ENCODE assay signal across 17 cellular contexts in genomic region chr1:18631496-18632217, GRCh38. TPM values are rescaled to one million over a fixed set of nuclear protein-coding genes. Genes with fewer than 3 reads are reported as not detected.
A peak's percentile ranks its signal among the peaks of the same experiment; 100 is the strongest.
DNase-seq lines count a peak whose midpoint lies in the region; ATAC-seq, FAIRE-seq and TF ChIP-seq lines count a peak whose summit lies in the region.
"Had no signal": no experiment of that assay in that cellular context is flagged by ENCODE, and none has a peak within 500 bp of the region (broad histone marks: within the 10 kb centered on the region; RNA-seq: fewer than 3 reads in every experiment).

No MANE protein-coding gene starts in this region.

- no peak for TF ChIP-seq POLR2A in H1 (IDR thresholded peaks at IDR 0.05; ENCODE audit: control extremely low read depth in 1 of 2, low read depth in 2 of 2, low read length in 2 of 2)

- peaks cover 47 to 80% of the 10 kb centered on the region in 2 experiments for H3K4me1 Mint-ChIP-seq in H9

- H3T11ph ChIP-seq in H9 (ENCODE audit: low read length), result no peak overlapping the region

- no peaks in the 10 kb centered on the region for H3K79me2 ChIP-seq in H9 (ENCODE audit: insufficient read depth, low read length)
- H3K79me2 ChIP-seq in H1 (ENCODE audit: control insufficient read depth in 1 of 2, insufficient read depth in 2 of 2, low read length in 2 of 2), result no peaks in the 10 kb centered on the region

- TF ChIP-seq CTCF in A673 (conservative IDR thresholded peaks at IDR 0.05; ENCODE audit: low read depth, low read length) (no peak), H9 (conservative IDR thresholded peaks at IDR 0.05) (no peak), H1 (IDR thresholded peaks at IDR 0.05; ENCODE audit: control extremely low read depth in 1 of 3, insufficient read depth in 1 of 3, low read depth in 1 of 3, low read length in 3 of 3) (no peak)

- WGBS in H9 (ENCODE audit: extremely low coverage, insufficient read length, low lambda C conversion rate), result no CpG with 5 or more reads among the region's 53 CpGs
- WGBS in H1 (ENCODE audit: extremely low coverage in 1 of 2, insufficient coverage in 1 of 2, insufficient read length in 1 of 2, insufficient replicate concordance in 2 of 2, low coverage in 1 of 2, low lambda C conversion rate in 2 of 2, missing lambda C conversion rate in 1 of 2), 2 experiments, result 2% methylated on average over 28 of the region's 53 CpGs; no CpG with 5 or more reads in 1 of the 2 experiments

- no peak overlapping the region for H2AK5ac ChIP-seq in H9 (ENCODE audit: insufficient read length, low read length)
- H2AK5ac ChIP-seq in H1 (ENCODE audit: low read depth, low read length), result no peak overlapping the region

- H3K4ac ChIP-seq in H9 (ENCODE audit: low read depth, low read length), result no peak overlapping the region
- no peak overlapping the region for H3K4ac ChIP-seq in H1 (replicated peaks; ENCODE audit: insufficient read length, low read depth, low read length)

- intact Hi-C loops in A673 (cut with micrococcal nuclease; ENCODE audit: unreplicated experiment), result no loop called here

- H3K27me3 ChIP-seq in A673 (replicated peaks; ENCODE audit: insufficient read depth, low read depth, low read length, poor library complexity), result peaks cover 37% of the 10 kb centered on the region
- peaks cover 84% of the 10 kb centered on the region for H3K27me3 ChIP-seq in H9 (ENCODE audit: insufficient read depth, low read length)
- peaks cover 80 to 96% (median 91%) of the 10 kb centered on the region in 4 experiments for H3K27me3 ChIP-seq in H1 (replicated peaks in 1 of 4; ENCODE audit: control insufficient read depth in 3 of 4, extremely low read depth in 1 of 4, insufficient read depth in 3 of 4, low read length in 3 of 4)
- peaks cover 90% of the 10 kb centered on the region for H3K27me3 ChIP-seq in neuron (ENCODE audit: insufficient read depth, low read length)

- H4K91ac ChIP-seq in H9 (ENCODE audit: insufficient read length, low read depth, low read length) (no peak overlapping the region), H1 (replicated peaks; ENCODE audit: insufficient read length, low read length) (no peak overlapping the region)

- H3K4me1 ChIP-seq in A673 (ENCODE audit: insufficient read depth, low read length, poor library complexity, severe bottlenecking), result peaks cover 11% of the 10 kb centered on the region
- H3K4me1 ChIP-seq in H9 (ENCODE audit: insufficient read depth, low read length), result peaks cover 5% of the 10 kb centered on the region
- peaks cover 12 to 50% (median 31%) of the 10 kb centered on the region in 4 experiments for H3K4me1 ChIP-seq in H1 (replicated peaks in 1 of 4; ENCODE audit: control insufficient read depth in 3 of 4, insufficient read depth in 4 of 4, low read length in 3 of 4)
- H3K4me1 ChIP-seq in neuron (ENCODE audit: insufficient read depth, low read length), result peaks cover 2% of the 10 kb centered on the region

- H3K4me3 Mint-ChIP-seq in H9, result peak overlapping the region; percentile 51 to 89

- no peak overlapping the region for H2BK5ac ChIP-seq in H9 (ENCODE audit: insufficient read length, low read length)
- no peak overlapping the region for H2BK5ac ChIP-seq in H1 (ENCODE audit: low read depth, low read length)

- H3K56ac ChIP-seq in H9 (ENCODE audit: insufficient read length, low read depth, low read length) (no peak overlapping the region), H1 (replicated peaks; ENCODE audit: insufficient read length, low read depth, low read length) (no peak overlapping the region)

- H4K20me1 ChIP-seq in H9 (ENCODE audit: control insufficient read depth, insufficient read depth, insufficient read length) (peaks cover 3% of the 10 kb centered on the region), H1 (replicated peaks in 1 of 2; ENCODE audit: control insufficient read depth in 1 of 2, insufficient read depth in 2 of 2, low read length in 2 of 2) (peaks cover 16 to 29% of the 10 kb centered on the region in 2 experiments)

- CTCF ChIA-PET in A673 (lab: Charles Lee) (no interaction called here), H1 (lab: Charles Lee; ENCODE audit: partially characterized antibody) (interaction anchor here (0.6 to 4.8 kb wide), 7 partner anchors 10 to 153 kb away, joined by 3 to 24 read pairs (median 3); no protein-coding TSS in a partner anchor)

- H3K79me1 ChIP-seq in H9 (ENCODE audit: insufficient read depth, low read depth, low read length, poor library complexity, severe bottlenecking), result no peaks in the 10 kb centered on the region
- H3K79me1 ChIP-seq in H1 (ENCODE audit: low read depth, low read length), result no peaks in the 10 kb centered on the region

- peak overlapping the region; percentile 77 for H3K27ac ChIP-seq in A673 (ENCODE audit: low read depth, low read length, poor library complexity, severe bottlenecking)
- no peak overlapping the region for H3K27ac ChIP-seq in H9 (ENCODE audit: insufficient read length, low read depth, low read length)
- H3K27ac ChIP-seq in H1 (ENCODE audit: low read depth, low read length), result no peak overlapping the region
- H3K27ac ChIP-seq: C4-2B had no signal

- TSS peak; percentile 69 for BruUV-seq in A673 (replicated peaks; lab: Mats Ljungman, UMichigan)

- H3K9me3 ChIP-seq in A673 (ENCODE audit: low read depth, low read length, poor library complexity, severe bottlenecking) (no peaks in the 10 kb centered on the region), H9 (ENCODE audit: control insufficient read depth, low read depth, low read length) (no peaks in the 10 kb centered on the region), H1 (ENCODE audit: insufficient read depth in 2 of 2, low read depth in 1 of 2, low read length in 1 of 2) (no peaks in the 10 kb centered on the region), neuron (ENCODE audit: low read length) (peaks cover 5% of the 10 kb centered on the region)

- ATAC-seq in HG02759 (IDR thresholded peaks at IDR 0.05; ENCODE audit: unreplicated experiment), result no peak
- no peak for ATAC-seq in HG03439 (IDR thresholded peaks at IDR 0.05; ENCODE audit: unreplicated experiment)
- no peak for ATAC-seq in HG03045 (IDR thresholded peaks at IDR 0.05; ENCODE audit: unreplicated experiment)
- ATAC-seq: left lobe of liver had no signal

- H2BK15ac ChIP-seq in H9 (ENCODE audit: low read depth, low read length), result no peak overlapping the region
- H2BK15ac ChIP-seq in H1 (ENCODE audit: low read length), result 0 out of 2 replicates have a peak overlapping the region, but pooled peaks have one; percentile 46

- H2BK120ac ChIP-seq in H9 (ENCODE audit: low read depth, low read length, poor library complexity, severe bottlenecking) (no peak overlapping the region), H1 (replicated peaks; ENCODE audit: low read depth, low read length) (no peak overlapping the region)

- no peaks in the 10 kb centered on the region; a peak in 1 of 7 replicates for H3K36me3 Mint-ChIP-seq in H9 (ENCODE audit: insufficient read depth in 1 of 3, low read depth in 3 of 3)

- no peak for TF ChIP-seq EP300 in H1 (IDR thresholded peaks at IDR 0.05; ENCODE audit: borderline replicate concordance in 1 of 2, low read depth in 2 of 2, low read length in 2 of 2)

- H4K8ac ChIP-seq in H9 (replicated peaks; ENCODE audit: insufficient read length, low read depth, low read length) (no peak overlapping the region), H1 (ENCODE audit: extremely low read depth, insufficient read depth, low read length) (no peak overlapping the region)

- no peak for DNase-seq in A673 (ENCODE audit: low spot score)
- no peak for DNase-seq in H9
- DNase-seq in H1 (ENCODE audit: low read depth in 1 of 2, low spot score in 2 of 2), result peak in 1 of 2 experiments; percentile 83
- no peak for DNase-seq in inferior parietal cortex (ENCODE audit: extremely low spot score)
- DNase-seq: anterior cingulate cortex; effector CD4-positive, alpha-beta T cell; foreskin melanocyte; GF-D8; NCI-H1417 treated with DMSO at 0.1 percent for 48 hours; occipital lobe had no signal

- H3K27ac Mint-ChIP-seq in H9, result peak overlapping the region in 1 of 3 experiments; percentile 72; a peak in 1 of 7 replicates

- peaks cover 3 to 7% of the 10 kb centered on the region in 2 experiments; a peak in 3 of 5 replicates for H3K9me3 Mint-ChIP-seq in H9

- no peak overlapping the region for H2BK12ac ChIP-seq in H9 (ENCODE audit: insufficient read length, low read depth, low read length)
- 0 out of 2 replicates have a peak overlapping the region, but pooled peaks have one; percentile 50 for H2BK12ac ChIP-seq in H1 (ENCODE audit: low read depth, low read length)

- H2AFZ ChIP-seq in H9 (ENCODE audit: low read length) (no peak overlapping the region), H1 (ENCODE audit: low read length) (no peak overlapping the region), neuron (ENCODE audit: low read depth, low read length) (no peak overlapping the region)

- peaks cover 15% of the 10 kb centered on the region for H3K23me2 ChIP-seq in H9 (ENCODE audit: insufficient read length, low read depth, low read length, poor library complexity, severe bottlenecking)
- H3K23me2 ChIP-seq in H1 (ENCODE audit: low read depth, low read length), result peaks cover 20% of the 10 kb centered on the region; the same call in 1 of the 2 replicates

- H3K4me3 ChIP-seq in A673 (ENCODE audit: low read depth, low read length, poor library complexity, severe bottlenecking) (peak overlapping the region; percentile 56), H1 (ENCODE audit: extremely low read depth in 1 of 4, insufficient read depth in 2 of 4, low read depth in 3 of 4, low read length in 4 of 4) (peak overlapping the region; percentile 47 to 61 (median 53); a peak in 7 of 8 replicates), neuron (ENCODE audit: low read length) (peak overlapping the region; percentile 41)

- H3K18ac ChIP-seq in H9 (ENCODE audit: insufficient read length, low read depth, low read length) (no peak overlapping the region), H1 (ENCODE audit: extremely low read depth, low read length) (no peak overlapping the region; the same call in 1 of the 2 replicates)

- H3K23ac ChIP-seq in H9 (ENCODE audit: insufficient read length, low read depth, low read length), result no peak overlapping the region
- H3K23ac ChIP-seq in H1 (ENCODE audit: insufficient read length), result no peak overlapping the region

- H3K9ac ChIP-seq in H9 (ENCODE audit: extremely low read depth, insufficient read length, low read length) (no peak overlapping the region), H1 (replicated peaks in 1 of 4; ENCODE audit: extremely low read depth in 1 of 4, low read depth in 3 of 4, low read length in 3 of 4) (no peak overlapping the region)

- H3K14ac ChIP-seq in H9 (ENCODE audit: insufficient read depth, low read length) (no peak overlapping the region), H1 (ENCODE audit: insufficient read length) (no peak overlapping the region)

- peaks cover 5% of the 10 kb centered on the region for H3K36me3 ChIP-seq in A673 (ENCODE audit: insufficient read depth, low read length, poor library complexity, severe bottlenecking)
- H3K36me3 ChIP-seq in H1 (ENCODE audit: control insufficient read depth in 2 of 4, insufficient read depth in 4 of 4, low read length in 3 of 4), result no peaks in the 10 kb centered on the region; a peak in 1 of 8 replicates
- H3K36me3 ChIP-seq in neuron (ENCODE audit: insufficient read depth, low read length), result no peaks in the 10 kb centered on the region

- H2BK20ac ChIP-seq in H9 (ENCODE audit: low read depth, low read length, poor library complexity, severe bottlenecking) (no peak overlapping the region), H1 (ENCODE audit: low read length) (no peak overlapping the region)

- no peak for TF ChIP-seq RAD21 in H1 (IDR thresholded peaks at IDR 0.05 in 1 of 2, conservative IDR thresholded peaks at IDR 0.05 in 1 of 2; ENCODE audit: low read depth in 2 of 2, low read length in 2 of 2)

- peak overlapping the region; percentile 31 for H3K4me2 ChIP-seq in H9 (ENCODE audit: insufficient read depth, insufficient read length, low read length)
- H3K4me2 ChIP-seq in H1 (ENCODE audit: insufficient read depth in 1 of 2, low read depth in 2 of 2, low read length in 2 of 2), result peak overlapping the region; percentile 74 to 92

- no peak for FAIRE-seq in H1 (lab: Jason Lieb, UNC)

- POLR2A ChIA-PET in A673 (lab: Charles Lee; ENCODE audit: low non-redundant PET), result interaction anchor here (0.6 to 0.7 kb wide), 2 partner anchors 15 to 54 kb away, joined by 4 to 11 read pairs; no protein-coding TSS in a partner anchor
- POLR2A ChIA-PET in H1 (lab: Charles Lee; ENCODE audit: partially characterized antibody), result interaction anchor here (9.2 kb wide), 1 partner anchor 12 kb away, joined by 56 read pairs; no protein-coding TSS in a partner anchor

- H4K5ac ChIP-seq in H9 (ENCODE audit: insufficient read length, low read depth, low read length) (no peak overlapping the region), H1 (ENCODE audit: insufficient read length, low read depth, low read length) (no peak overlapping the region)

- peaks cover 100% of the 10 kb centered on the region for H3K27me3 Mint-ChIP-seq in H9 (ENCODE audit: low read depth)

RNA-seq across cellular contexts. Expression of gene PAX7, which starts 1.0 kb away (rescaled TPM):
- total RNA-seq in A673 (2021) (29.8 and 36.5 TPM in 2 replicates), H9 (2021) (0.09 and 0.15 TPM in 2 replicates)
- total RNA-seq in H1 (2021; fragmentation: NEBNext Ultra II Directional; extraction: Animal tissue kit (Norgen Biotek cat#: 25700)), result not detected in 2 replicates
- polyA plus RNA-seq in H1 (2011; rRNA removed), result 0.02 TPM in 1 of 2 replicates, not detected in the other
- polyA plus RNA-seq in H1 (2011; cell fraction: cytosol; rRNA removed), result 0.03 TPM
- 0.03 TPM for polyA plus RNA-seq in H1 (2011; cell fraction: nucleus; rRNA removed)
- polyA plus RNA-seq in H1 (2012, experiment 1 of 2), result 0.03 to 0.08 TPM in 2 of 4 replicates, not detected in the others
- 0.07 TPM for polyA plus RNA-seq in H1 (2012, experiment 2 of 2)
- polyA plus RNA-seq in H1 (2013, experiment 1 of 2), result 0.02 TPM
- 0.02 TPM for polyA plus RNA-seq in H1 (2013, experiment 2 of 2)
- 0.13 TPM in 1 of 2 replicates, not detected in the other for polyA minus RNA-seq in H1 (2011; rRNA and poly(A)+ RNA removed)
- not detected for polyA minus RNA-seq in H1 (2011; cell fraction: cytosol; rRNA and poly(A)+ RNA removed)
- polyA minus RNA-seq in H1 (2011; cell fraction: nucleus; rRNA and poly(A)+ RNA removed), result 0.40 TPM
- total RNA-seq: left lobe of liver, occipital lobe had no signal
- polyA plus RNA-seq: IgD-negative memory B cell had no signal

Comparison
In these comparisons a context has a peak if more than half of its experiments do, and no peak if none do; other contexts are left out.
1. RNA of gene PAX7, which starts 1.0 kb away (total RNA-seq): 29.8 to 36.5 TPM in A673; 0.09 to 0.15 TPM in H9 and not detected in H1; every median in the first group is over 10 times any median in the second.
2. Peak in every context shown above with its lines, with median percentiles within 50 percentile points of each other: H3K4me3 ChIP-seq.